ENCODE assay signal across 1 cellular context in genomic region chr7:100673302-100673941, GRCh38.
A peak's percentile ranks its signal among the peaks of the same experiment; 100 is the strongest.
TF ChIP-seq lines count a peak whose summit lies in the region.

Gene GNB2, plus strand, starts transcription at chr7:100673740. Its CDS starts 2,526 bp downstream, at chr7:100676266.

TF ChIP-seq in K562, 482 proteins besides CTCF, POLR2A, EP300 and RAD21 (continued from another document and continues in another):
- no peak for TF ChIP-seq KAT8 (IDR thresholded peaks at IDR 0.05; ENCODE audit: low read depth)
- peak; percentile 92 for TF ChIP-seq CCNT2 (IDR thresholded peaks at IDR 0.05; ENCODE audit: borderline replicate concordance, extremely low read depth, insufficient read length, low read depth, low read length)
- TF ChIP-seq CAMTA2 (CRISPR knock-in tag; conservative IDR thresholded peaks at IDR 0.05), result no peak
- TF ChIP-seq MECOM (CRISPR knock-in tag; IDR thresholded peaks at IDR 0.05), result no peak
- TF ChIP-seq TBL1XR1 (IDR thresholded peaks at IDR 0.05; ENCODE audit: low read length in 2 of 2), result no peak; a peak in 1 of 4 replicates
- TF ChIP-seq MEIS2 (IDR thresholded peaks at IDR 0.05; ENCODE audit: partially characterized antibody), result no peak
- TF ChIP-seq, protein P1, sequence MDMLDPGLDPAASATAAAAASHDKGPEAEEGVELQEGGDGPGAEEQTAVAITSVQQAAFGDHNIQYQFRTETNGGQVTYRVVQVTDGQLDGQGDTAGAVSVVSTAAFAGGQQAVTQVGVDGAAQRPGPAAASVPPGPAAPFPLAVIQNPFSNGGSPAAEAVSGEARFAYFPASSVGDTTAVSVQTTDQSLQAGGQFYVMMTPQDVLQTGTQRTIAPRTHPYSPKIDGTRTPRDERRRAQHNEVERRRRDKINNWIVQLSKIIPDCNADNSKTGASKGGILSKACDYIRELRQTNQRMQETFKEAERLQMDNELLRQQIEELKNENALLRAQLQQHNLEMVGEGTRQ (CRISPR knock-in tag; IDR thresholded peaks at IDR 0.05), result peak; percentile 98
- TF ChIP-seq SRSF7 (optimal IDR thresholded peaks at IDR 0.05; ENCODE audit: low read depth, low read length), result no peak
- 0 out of 2 replicates have a peak, but pooled peaks have one; percentile 36 for TF ChIP-seq MCM3 (IDR thresholded peaks at IDR 0.05)
- no peak for TF ChIP-seq CREB5 (CRISPR knock-in tag; IDR thresholded peaks at IDR 0.05)
- 0 out of 2 replicates have a peak, but pooled peaks have one; percentile 36 for TF ChIP-seq PML (IDR thresholded peaks at IDR 0.05; ENCODE audit: low read length)
- no peak for TF ChIP-seq CHAMP1 (IDR thresholded peaks at IDR 0.05)
- peak; percentile 83 for TF ChIP-seq ELF1 (tag; IDR thresholded peaks at IDR 0.05)
- TF ChIP-seq, protein P2, sequence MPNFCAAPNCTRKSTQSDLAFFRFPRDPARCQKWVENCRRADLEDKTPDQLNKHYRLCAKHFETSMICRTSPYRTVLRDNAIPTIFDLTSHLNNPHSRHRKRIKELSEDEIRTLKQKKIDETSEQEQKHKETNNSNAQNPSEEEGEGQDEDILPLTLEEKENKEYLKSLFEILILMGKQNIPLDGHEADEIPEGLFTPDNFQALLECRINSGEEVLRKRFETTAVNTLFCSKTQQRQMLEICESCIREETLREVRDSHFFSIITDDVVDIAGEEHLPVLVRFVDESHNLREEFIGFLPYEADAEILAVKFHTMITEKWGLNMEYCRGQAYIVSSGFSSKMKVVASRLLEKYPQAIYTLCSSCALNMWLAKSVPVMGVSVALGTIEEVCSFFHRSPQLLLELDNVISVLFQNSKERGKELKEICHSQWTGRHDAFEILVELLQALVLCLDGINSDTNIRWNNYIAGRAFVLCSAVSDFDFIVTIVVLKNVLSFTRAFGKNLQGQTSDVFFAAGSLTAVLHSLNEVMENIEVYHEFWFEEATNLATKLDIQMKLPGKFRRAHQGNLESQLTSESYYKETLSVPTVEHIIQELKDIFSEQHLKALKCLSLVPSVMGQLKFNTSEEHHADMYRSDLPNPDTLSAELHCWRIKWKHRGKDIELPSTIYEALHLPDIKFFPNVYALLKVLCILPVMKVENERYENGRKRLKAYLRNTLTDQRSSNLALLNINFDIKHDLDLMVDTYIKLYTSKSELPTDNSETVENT (CRISPR knock-in tag; IDR thresholded peaks at IDR 0.05), result peak; percentile 83
- TF ChIP-seq ATF6 (CRISPR knock-in tag; IDR thresholded peaks at IDR 0.05), result no peak
- no peak for TF ChIP-seq ID3 (CRISPR knock-in tag; IDR thresholded peaks at IDR 0.05)
- peak; percentile 92 for TF ChIP-seq ID3 (tag; IDR thresholded peaks at IDR 0.05)
- TF ChIP-seq SMAD4 (CRISPR knock-in tag; conservative IDR thresholded peaks at IDR 0.05), result peak; percentile 100
- peak in 1 of 3 experiments; percentile 36; a peak in 2 of 6 replicates for TF ChIP-seq ZBTB11 (CRISPR knock-in tag; IDR thresholded peaks at IDR 0.05)
- peak in 1 of 2 experiments; percentile 97; a peak in 2 of 4 replicates for TF ChIP-seq ZNF639 (CRISPR knock-in tag; conservative IDR thresholded peaks at IDR 0.05 in 1 of 2, IDR thresholded peaks at IDR 0.05 in 1 of 2)
- no peak for TF ChIP-seq ZNF140 (CRISPR knock-in tag; IDR thresholded peaks at IDR 0.05)
- TF ChIP-seq ZNF57 (CRISPR knock-in tag; IDR thresholded peaks at IDR 0.05), result no peak
- no peak for TF ChIP-seq TEAD2 (tag; IDR thresholded peaks at IDR 0.05)
- no peak; the same call in 1 of the 2 replicates for TF ChIP-seq KHSRP (IDR thresholded peaks at IDR 0.05)
- TF ChIP-seq ZNF785 (CRISPR knock-in tag; IDR thresholded peaks at IDR 0.05), result no peak
- no peak for TF ChIP-seq E2F5 (CRISPR knock-in tag; IDR thresholded peaks at IDR 0.05)
- no peak for TF ChIP-seq PATZ1 (CRISPR knock-in tag; IDR thresholded peaks at IDR 0.05; ENCODE audit: borderline replicate concordance)
- no peak for TF ChIP-seq FOXK1 (CRISPR knock-in tag; IDR thresholded peaks at IDR 0.05; ENCODE audit: borderline replicate concordance)
- TF ChIP-seq DNMT1 (IDR thresholded peaks at IDR 0.05), result no peak
- no peak for TF ChIP-seq ETV1 (tag; conservative IDR thresholded peaks at IDR 0.05; ENCODE audit: low read depth)
- no peak for TF ChIP-seq TFAM (CRISPR knock-in tag; conservative IDR thresholded peaks at IDR 0.05)
- TF ChIP-seq LEF1 (IDR thresholded peaks at IDR 0.05), result peak; percentile 58; the same call in 1 of the 2 replicates
- no peak for TF ChIP-seq GTF2E2 (tag; IDR thresholded peaks at IDR 0.05)
- TF ChIP-seq ILF3 (IDR thresholded peaks at IDR 0.05; ENCODE audit: borderline replicate concordance), result 0 out of 2 replicates have a peak, but pooled peaks have one; percentile 56
- peak; percentile 73; the same call in 1 of the 2 replicates for TF ChIP-seq ZBED1 (IDR thresholded peaks at IDR 0.05)
- TF ChIP-seq RNF2 (IDR thresholded peaks at IDR 0.05), result no peak; the same call in 1 of the 2 replicates
- TF ChIP-seq MYBL2 (IDR thresholded peaks at IDR 0.05; ENCODE audit: low read depth), result no peak
- no peak for TF ChIP-seq MYBL2 (CRISPR knock-in tag; IDR thresholded peaks at IDR 0.05; ENCODE audit: borderline replicate concordance)
- TF ChIP-seq, protein P3, sequence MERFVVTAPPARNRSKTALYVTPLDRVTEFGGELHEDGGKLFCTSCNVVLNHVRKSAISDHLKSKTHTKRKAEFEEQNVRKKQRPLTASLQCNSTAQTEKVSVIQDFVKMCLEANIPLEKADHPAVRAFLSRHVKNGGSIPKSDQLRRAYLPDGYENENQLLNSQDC (CRISPR knock-in tag; IDR thresholded peaks at IDR 0.05), result peak; percentile 98; the same call in 1 of the 2 replicates
- peak; percentile 98 for TF ChIP-seq BHLHE40 (IDR thresholded peaks at IDR 0.05; ENCODE audit: low read length)
- no peak for TF ChIP-seq SNIP1 (IDR thresholded peaks at IDR 0.05; ENCODE audit: low read depth)
- TF ChIP-seq MCM5 (IDR thresholded peaks at IDR 0.05; ENCODE audit: low read depth), result no peak
- no peak for TF ChIP-seq NFRKB (IDR thresholded peaks at IDR 0.05; ENCODE audit: low read depth)
- TF ChIP-seq YY1 (IDR thresholded peaks at IDR 0.05; ENCODE audit: borderline replicate concordance in 1 of 3, control insufficient read depth in 1 of 3, extremely low read depth in 1 of 3, insufficient read depth in 3 of 3, insufficient read length in 1 of 3, insufficient replicate concordance in 2 of 3, low read depth in 1 of 3, low read length in 2 of 3), result peak in 1 of 3 experiments; percentile 63
- no peak for TF ChIP-seq CREB3 (tag; conservative IDR thresholded peaks at IDR 0.05; ENCODE audit: low read depth)
- no peak for TF ChIP-seq ARHGAP35 (IDR thresholded peaks at IDR 0.05; ENCODE audit: partially characterized antibody)
- no peak for TF ChIP-seq PPARD (CRISPR knock-in tag; IDR thresholded peaks at IDR 0.05)
